Comparison of ENCODE assay signal across 8 cellular contexts in genomic region chr1:71587961-71588360, GRCh38.
DNase-seq lines count a peak whose midpoint lies in the region; ATAC-seq, FAIRE-seq and TF ChIP-seq lines count a peak whose summit lies in the region.

No MANE protein-coding gene starts in this region.

- no peak for ATAC-seq in HG03571 (IDR thresholded peaks at IDR 0.05; ENCODE audit: unreplicated experiment)
- ATAC-seq in GM18867 (IDR thresholded peaks at IDR 0.05; ENCODE audit: unreplicated experiment), result no peak

- H3K9me3 ChIP-seq in astrocyte (ENCODE audit: insufficient read depth, low read depth, low read length), result no peaks in the 10 kb centered on the region

- no peaks in the 10 kb centered on the region for H3K36me3 Mint-ChIP-seq in astrocyte (ENCODE audit: low read depth, unreplicated experiment)

- no peaks in the 10 kb centered on the region for H4K20me1 ChIP-seq in astrocyte (ENCODE audit: insufficient read depth, low read length)

- no peaks in the 10 kb centered on the region for H3K27me3 Mint-ChIP-seq in astrocyte (ENCODE audit: low read depth, unreplicated experiment)

- H3K4me2 ChIP-seq in astrocyte (ENCODE audit: low read length), result no peak overlapping the region

- H3K27ac Mint-ChIP-seq in astrocyte (ENCODE audit: unreplicated experiment), result no peak overlapping the region

- peak; percentile 31 for TF ChIP-seq CTCF in astrocyte (IDR thresholded peaks at IDR 0.05; ENCODE audit: insufficient read depth, low read depth, low read length)

- H3K27me3 ChIP-seq in astrocyte (ENCODE audit: insufficient read depth, low read length), result no peaks in the 10 kb centered on the region

- no peaks in the 10 kb centered on the region for H3K4me1 ChIP-seq in astrocyte (ENCODE audit: insufficient read depth, low read length)

- no peaks in the 10 kb centered on the region for H3K9me3 Mint-ChIP-seq in astrocyte (ENCODE audit: unreplicated experiment)

- H3K36me3 ChIP-seq in astrocyte (ENCODE audit: insufficient read depth, low read length), result no peaks in the 10 kb centered on the region

- no peak overlapping the region for H2AFZ ChIP-seq in astrocyte (ENCODE audit: low read depth, low read length)

- H3K4me3 ChIP-seq in Jurkat, Clone E6-1 (ENCODE audit: low read length), result no peak overlapping the region
- no peak overlapping the region for H3K4me3 ChIP-seq in astrocyte (ENCODE audit: insufficient read depth, low read depth, low read length)

- no peak for FAIRE-seq in astrocyte (lab: Jason Lieb, UNC)

- H3K4me3 Mint-ChIP-seq in astrocyte (ENCODE audit: unreplicated experiment), result no peak overlapping the region

- H3K79me2 ChIP-seq in astrocyte (ENCODE audit: insufficient read depth, low read length), result no peaks in the 10 kb centered on the region

- H3K9ac ChIP-seq in astrocyte (ENCODE audit: low read length), result no peak overlapping the region

- no peak overlapping the region for H3K27ac ChIP-seq in astrocyte (ENCODE audit: low read depth, low read length)

- DNase-seq in CD1c-positive myeloid dendritic cell (ENCODE audit: extremely low spot score) (peak; percentile 7), astrocyte (ENCODE audit: low read depth) (peak; percentile 4), kidney glomerular epithelial cell (lab: John Stamatoyannopoulos, UW) (peak; percentile 33), NCI-H128 (lab: John Stamatoyannopoulos, UW; ENCODE audit: unreplicated experiment) (no peak), NK-92 (lab: John Stamatoyannopoulos, UW; ENCODE audit: unreplicated experiment) (no peak)
- peak; percentile 20 for DNase-seq in Jurkat, Clone E6-1 (ENCODE audit: low read depth, low spot score)

- no peaks in the 10 kb centered on the region for H3K4me1 Mint-ChIP-seq in astrocyte (ENCODE audit: low read depth, unreplicated experiment)

Comparison
In these comparisons a context has a peak if more than half of its experiments do, and no peak if none do; other contexts are left out.
1. DNase-seq: peak in CD1c-positive myeloid dendritic cell (single experiment), Jurkat, Clone E6-1 (single experiment), astrocyte (single experiment) and kidney glomerular epithelial cell (single experiment); none in NCI-H128 (single experiment) and NK-92 (single experiment).